In genomic region chr11:30422828-30423648, GRCh38 we compare ENCODE assay signal across 13 cellular contexts.
A peak's percentile ranks its signal among the peaks of the same experiment; 100 is the strongest.
DNase-seq lines count a peak whose midpoint lies in the region; TF ChIP-seq lines count a peak whose summit lies in the region.
"Had no signal": no experiment of that assay in that cellular context is flagged by ENCODE, and none has a peak within 500 bp of the region (broad histone marks: within the 10 kb centered on the region; RNA-seq: fewer than 3 reads in every experiment).

No MANE protein-coding gene starts in this region.

- H3K23ac ChIP-seq in mesenchymal stem cell (ENCODE audit: low read length in 2 of 2) = no peak overlapping the region

- peak overlapping the region; percentile 79 for H3K27ac ChIP-seq in HUES64 (ENCODE audit: low read depth, low read length)
- peak overlapping the region; percentile 1 for H3K27ac ChIP-seq in colonic mucosa
- H3K27ac ChIP-seq in mesenchymal stem cell (ENCODE audit: low read length, poor library complexity, severe bottlenecking) = peak overlapping the region; percentile 55
- H3K27ac ChIP-seq in stomach = peak overlapping the region in 2 of 5 donors; percentile 1 to 47
- H3K27ac ChIP-seq: testis had no signal

- no peak overlapping the region for H2AFZ ChIP-seq in mesenchymal stem cell (ENCODE audit: low read depth, low read length)

- no peak overlapping the region for H2BK120ac ChIP-seq in mesenchymal stem cell (ENCODE audit: low read depth, low read length)

- TF ChIP-seq POLR2A in stomach (IDR thresholded peaks at IDR 0.05) = no peak

- no peak overlapping the region for H3K4me3 ChIP-seq in HUES64 (ENCODE audit: low read length)
- no peak overlapping the region for H3K4me3 ChIP-seq in colonic mucosa
- H3K4me3 ChIP-seq in mesenchymal stem cell (ENCODE audit: insufficient read depth in 1 of 2, low read depth in 1 of 2, low read length in 2 of 2) = no peak overlapping the region
- H3K4me3 ChIP-seq in stomach = no peak overlapping the region
- H3K4me3 ChIP-seq: testis had no signal

- H3K4ac ChIP-seq in mesenchymal stem cell (ENCODE audit: low read depth in 1 of 2, low read length in 2 of 2) = no peak overlapping the region

- H3K4me1 ChIP-seq in HUES64 (ENCODE audit: insufficient read depth, low read length) (peaks cover 31% of the 10 kb centered on the region), colonic mucosa (no peaks in the 10 kb centered on the region), mesenchymal stem cell (ENCODE audit: control insufficient read depth, insufficient read depth, low read depth, low read length) (peaks cover 18% of the 10 kb centered on the region), stomach (peaks cover 10 to 28% (median 13%) of the 10 kb centered on the region in 4 donors)
- H3K4me1 ChIP-seq: testis had no signal

- no peak overlapping the region for H3K4me2 ChIP-seq in mesenchymal stem cell (ENCODE audit: low read length, poor library complexity, severe bottlenecking)

- H3K36me3 ChIP-seq in HUES64 (ENCODE audit: insufficient read depth, low read length) = no peaks in the 10 kb centered on the region
- no peaks in the 10 kb centered on the region for H3K36me3 ChIP-seq in colonic mucosa
- no peaks in the 10 kb centered on the region for H3K36me3 ChIP-seq in mesenchymal stem cell (ENCODE audit: control insufficient read depth in 1 of 2, insufficient read depth in 2 of 2, low read depth in 1 of 2, low read length in 2 of 2)
- H3K36me3 ChIP-seq in stomach = no peaks in the 10 kb centered on the region

- WGBS in HUES64 = 77% methylated on average over 9 of the region's 9 CpGs
- WGBS in mesenchymal stem cell = 73% methylated on average over 9 of the region's 9 CpGs
- WGBS in stomach, 5 donors = 25 to 34% (median 27%) methylated on average over 9 of the region's 9 CpGs

- no peak overlapping the region for H2BK12ac ChIP-seq in mesenchymal stem cell (ENCODE audit: low read length in 2 of 2)

- H3K14ac ChIP-seq in mesenchymal stem cell (ENCODE audit: low read length in 2 of 2) = no peak overlapping the region

- no peaks in the 10 kb centered on the region for H3K9me3 ChIP-seq in HUES64 (ENCODE audit: insufficient read depth, low read depth, low read length)
- H3K9me3 ChIP-seq in colonic mucosa = no peaks in the 10 kb centered on the region
- no peaks in the 10 kb centered on the region for H3K9me3 ChIP-seq in mesenchymal stem cell (ENCODE audit: control insufficient read depth, low read length)
- no peaks in the 10 kb centered on the region for H3K9me3 ChIP-seq in stomach
- H3K9me3 ChIP-seq: testis had no signal

- DNase-seq in colonic mucosa (peak; percentile 30), mesenchymal stem cell (no peak), stomach (peak; percentile 31), midbrain (lab: John Stamatoyannopoulos, UW) (no peak), RKO (ENCODE audit: low spot score) (no peak)
- DNase-seq in activated effector memory CD4-positive, alpha-beta T cell treated with Interleukin-2 at 50 U/mL for 16 hours = no peak
- DNase-seq: activated CD4-positive, alpha-beta memory T cell treated with anti-CD3 and anti-CD28 coated beads, Interleukin-2, amount 10 ng/mL, durations not matched to agents 7 days and 5 days; activated T-cell treated with anti-CD3 and anti-CD28 coated beads, Interleukin-2, amount 50 U/mL, for 24 hours; Karpas-422; NCI-H1092; NCI-H2081 treated with DMSO at 0.1 percent for 48 hours; testis had no signal

- no peak overlapping the region for H2BK5ac ChIP-seq in mesenchymal stem cell (ENCODE audit: low read depth, low read length, poor library complexity, severe bottlenecking)

- no peak overlapping the region for H3K9ac ChIP-seq in HUES64 (ENCODE audit: low read depth, low read length)
- H3K9ac ChIP-seq in colonic mucosa (ENCODE audit: low read depth in 2 of 2, low read length in 2 of 2) = no peak overlapping the region
- no peak overlapping the region for H3K9ac ChIP-seq in mesenchymal stem cell (ENCODE audit: low read length)

- intact Hi-C loops in colonic mucosa (cut with DNase I) = no loop called here
- intact Hi-C loops in stomach (cut with DNase I; ENCODE audit: low total_unique reads) = no loop called here

- no peak overlapping the region for H4K8ac ChIP-seq in mesenchymal stem cell (ENCODE audit: low read length)

- H3K79me1 ChIP-seq in mesenchymal stem cell (replicated peaks; ENCODE audit: low read length, poor library complexity, severe bottlenecking) = no peaks in the 10 kb centered on the region

- H3K18ac ChIP-seq in mesenchymal stem cell (ENCODE audit: low read depth in 1 of 2, low read length in 2 of 2) = no peak overlapping the region

- no peak overlapping the region for H4K91ac ChIP-seq in mesenchymal stem cell (ENCODE audit: low read length)

- H3K27me3 ChIP-seq in HUES64 (ENCODE audit: insufficient read depth, low read length) = 0 out of 2 replicates have a peak, but pooled peaks cover 2% of the 10 kb centered on the region
- H3K27me3 ChIP-seq in colonic mucosa = no peaks in the 10 kb centered on the region
- peaks cover 7 to 11% of the 10 kb centered on the region in 2 experiments for H3K27me3 ChIP-seq in mesenchymal stem cell (ENCODE audit: control insufficient read depth in 1 of 2, insufficient read depth in 1 of 2, low read length in 2 of 2)
- no peaks in the 10 kb centered on the region for H3K27me3 ChIP-seq in stomach
- H3K27me3 ChIP-seq: testis had no signal

- no peak for TF ChIP-seq EP300 in stomach (IDR thresholded peaks at IDR 0.05)

- H2AK5ac ChIP-seq in mesenchymal stem cell (ENCODE audit: low read length, severe bottlenecking) = peak overlapping the region; percentile 63

- no peak overlapping the region for H2BK15ac ChIP-seq in mesenchymal stem cell (ENCODE audit: low read depth, poor library complexity, severe bottlenecking)

- TF ChIP-seq CTCF in colonic mucosa (IDR thresholded peaks at IDR 0.05) (no peak), stomach (IDR thresholded peaks at IDR 0.05) (no peak)

Comparison
In these comparisons a context has a peak if more than half of its experiments do, and no peak if none do; other contexts are left out.
1. DNase-seq: peak in colonic mucosa (single experiment) and stomach (single experiment); none in mesenchymal stem cell (single experiment), midbrain (single experiment), RKO (single experiment) and activated effector memory CD4-positive, alpha-beta T cell treated with Interleukin-2 at 50 U/mL for 16 hours (single experiment).